Comparison of ENCODE assay signal across 11 cellular contexts in genomic region chr5:75189353-75189752, GRCh38. TPM values are rescaled to one million over a fixed set of nuclear protein-coding genes. Genes with fewer than 3 reads are reported as not detected.
"Had no signal": no experiment of that assay in that cellular context is flagged by ENCODE, and none has a peak within 500 bp of the region (broad histone marks: within the 10 kb centered on the region; RNA-seq: fewer than 3 reads in every experiment).

No MANE protein-coding gene starts in this region.

- H3K27ac ChIP-seq: GM23248 had no signal

- ATAC-seq: GM23338, HCT116 had no signal

- H3K9me3 ChIP-seq: HAP-1 had no signal

- DNase-seq: GM23248, GOT3, H7, H9, HCEC 1CT, HFFc6 had no signal

- H2AFZ ChIP-seq: GM23248, GM23338 had no signal

- FAIRE-seq: H1, H54 had no signal

- H3K4me3 ChIP-seq: GM23248, GM23338, HAP-1 had no signal

- H3K4me2 ChIP-seq: GM23338 had no signal

- H3K4me1 ChIP-seq: HAP-1 had no signal

- H3K36me3 ChIP-seq: HAP-1 had no signal

- H3K9ac ChIP-seq: GM23248 had no signal

RNA-seq across cellular contexts. Expression of gene ANKRD31, which starts 47.3 kb away (rescaled TPM):
- total RNA-seq: GM23248, H7 had no signal
- polyA plus RNA-seq: GM23248 had no signal
